ENCODE assay signal across 26 cellular contexts in genomic region chr5:10235350-10235749, GRCh38. TPM values are rescaled to one million over a fixed set of nuclear protein-coding genes. Genes with fewer than 3 reads are reported as not detected.
DNase-seq lines count a peak whose midpoint lies in the region; TF ChIP-seq lines count a peak whose summit lies in the region.
"Had no signal": no experiment of that assay in that cellular context is flagged by ENCODE, and none has a peak within 500 bp of the region (broad histone marks: within the 10 kb centered on the region; RNA-seq: fewer than 3 reads in every experiment).

No MANE protein-coding gene starts in this region.

- H3K27ac Mint-ChIP-seq in chondrocyte (ENCODE audit: unreplicated experiment) (no peak overlapping the region), CD14-positive monocyte (peak overlapping the region in 1 of 7 donors; percentile 73)
- H3K27ac Mint-ChIP-seq in activated naive CD8-positive, alpha-beta T cell treated with anti-CD3 and anti-CD28 coated beads for 36 hours = no peak overlapping the region
- H3K27ac Mint-ChIP-seq: activated B cell treated with CpG ODN at 0.5 μM for 24 hours; activated T-helper 1 cell treated with anti-CD3 and anti-CD28 coated beads, Interleukin-12 subunit alpha, Interleukin-12 subunit beta, Interleukin-2, Interleukin-4 antibody, amounts not matched to agents 30 ng/mL and 10 ng/mL and 1 ng/mL, durations not matched to agents 14 hours and 24 hours and 36 hours; dendritic cell treated with granulocyte-macrophage colony-stimulating factor and Interleukin-4, amounts not matched to agents 40 ng/mL and 50 ng/mL, for 4 days; stimulated activated effector memory CD8-positive, alpha-beta T cell treated with anti-CD3 and anti-CD28 coated beads, Interleukin-12 subunit alpha, Interleukin-12 subunit beta, amount 100 ng/mL, for 72 hours had no signal

- H3K27me3 Mint-ChIP-seq in chondrocyte (ENCODE audit: low read depth) (no peaks in the 10 kb centered on the region), CD14-positive monocyte (ENCODE audit: low read depth in 3 of 3) (peaks cover 0 to 3% (median 0%) of the 10 kb centered on the region in 3 donors)
- no peaks in the 10 kb centered on the region for H3K27me3 Mint-ChIP-seq in activated naive CD8-positive, alpha-beta T cell treated with anti-CD3 and anti-CD28 coated beads for 36 hours
- H3K27me3 Mint-ChIP-seq: activated B cell treated with CpG ODN at 0.5 μM for 24 hours; dendritic cell treated with granulocyte-macrophage colony-stimulating factor and Interleukin-4, amounts not matched to agents 40 ng/mL and 50 ng/mL, for 4 days; naive B cell had no signal

- H3K9me3 Mint-ChIP-seq in chondrocyte (ENCODE audit: low read depth) = no peaks in the 10 kb centered on the region
- H3K9me3 Mint-ChIP-seq in CD14-positive monocyte = peaks cover 0 to 1% (median 0%) of the 10 kb centered on the region in 7 donors
- H3K9me3 Mint-ChIP-seq in activated naive CD8-positive, alpha-beta T cell treated with anti-CD3 and anti-CD28 coated beads for 36 hours = no peaks in the 10 kb centered on the region
- H3K9me3 Mint-ChIP-seq: activated B cell treated with CpG ODN at 0.5 μM for 24 hours; activated T-helper 1 cell treated with anti-CD3 and anti-CD28 coated beads, Interleukin-12 subunit alpha, Interleukin-12 subunit beta, Interleukin-2, Interleukin-4 antibody, amounts not matched to agents 30 ng/mL and 10 ng/mL and 1 ng/mL, durations not matched to agents 14 hours and 24 hours and 36 hours; dendritic cell treated with granulocyte-macrophage colony-stimulating factor and Interleukin-4, amounts not matched to agents 40 ng/mL and 50 ng/mL, for 4 days; naive B cell; stimulated activated effector memory CD8-positive, alpha-beta T cell treated with anti-CD3 and anti-CD28 coated beads, Interleukin-12 subunit alpha, Interleukin-12 subunit beta, amount 100 ng/mL, for 72 hours had no signal

- no peak for TF ChIP-seq CTCF in astrocyte of the spinal cord (IDR thresholded peaks at IDR 0.05; ENCODE audit: low read depth, low read length)
- no peak for TF ChIP-seq CTCF in chondrocyte (IDR thresholded peaks at IDR 0.05)
- TF ChIP-seq CTCF in CD14-positive monocyte (IDR thresholded peaks at IDR 0.05) = no peak

- DNase-seq in Caki2 (ENCODE audit: low read depth) (peak; percentile 81), HT1080 (ENCODE audit: low read depth) (peak; percentile 69), astrocyte of the spinal cord (ENCODE audit: low read depth, low spot score) (peak; percentile 22), left kidney (ENCODE audit: low read depth, low spot score) (peak; percentile 32), chondrocyte (ENCODE audit: low spot score) (no peak), NCI-H146 treated with DMSO at 0.1 percent for 48 hours (lab: John Stamatoyannopoulos, UW; ENCODE audit: unreplicated experiment) (no peak), CD14-positive monocyte (ENCODE audit: low spot score) (no peak)
- no peak for DNase-seq in activated naive CD8-positive, alpha-beta T cell treated with anti-CD3 and anti-CD28 coated beads for 36 hours
- DNase-seq: activated B cell treated with CpG ODN at 0.5 μM for 24 hours; activated CD4-positive, alpha-beta T cell treated with anti-CD3 and anti-CD28 coated beads, Interleukin-2, amount 50 U/mL, for 4 hours; activated naive CD4-positive, alpha-beta T cell treated with anti-CD3 and anti-CD28 coated beads, Interleukin-2, amount 50 U/mL, for 16 hours; Calu3; heart left ventricle; left colon; mesendoderm; naive B cell; NCI-H1092; NCI-H187 treated with DMSO at 0.1 percent for 48 hours; NCI-H2227 treated with DMSO at 0.1 percent for 48 hours; nucleus accumbens; small intestine had no signal

- intact Hi-C loops in CD14-positive monocyte (cut with micrococcal nuclease) = no loop called here

- H3K36me3 Mint-ChIP-seq in chondrocyte (ENCODE audit: low read depth) (peaks cover 11% of the 10 kb centered on the region), CD14-positive monocyte (peaks cover 46 to 76% of the 10 kb centered on the region in 2 donors)
- peaks cover 32% of the 10 kb centered on the region for H3K36me3 Mint-ChIP-seq in activated naive CD8-positive, alpha-beta T cell treated with anti-CD3 and anti-CD28 coated beads for 36 hours

- H3K4me3 Mint-ChIP-seq in chondrocyte (ENCODE audit: unreplicated experiment) (no peak overlapping the region), CD14-positive monocyte (no peak overlapping the region)
- no peak overlapping the region for H3K4me3 Mint-ChIP-seq in activated naive CD8-positive, alpha-beta T cell treated with anti-CD3 and anti-CD28 coated beads for 36 hours
- H3K4me3 Mint-ChIP-seq: activated B cell treated with CpG ODN at 0.5 μM for 24 hours; activated T-helper 1 cell treated with anti-CD3 and anti-CD28 coated beads, Interleukin-12 subunit alpha, Interleukin-12 subunit beta, Interleukin-2, Interleukin-4 antibody, amounts not matched to agents 30 ng/mL and 10 ng/mL and 1 ng/mL, durations not matched to agents 14 hours and 24 hours and 36 hours; dendritic cell treated with granulocyte-macrophage colony-stimulating factor and Interleukin-4, amounts not matched to agents 40 ng/mL and 50 ng/mL, for 4 days; naive B cell; stimulated activated effector memory CD8-positive, alpha-beta T cell treated with anti-CD3 and anti-CD28 coated beads, Interleukin-12 subunit alpha, Interleukin-12 subunit beta, amount 100 ng/mL, for 72 hours had no signal

- no peak overlapping the region for H3K4me3 ChIP-seq in astrocyte of the spinal cord (ENCODE audit: low read depth, low read length)
- H3K4me3 ChIP-seq: BLaER1 treated with 17β-estradiol and CSF1 and Interleukin-3, amounts not matched to agents 10 nM and 100 nM; heart left ventricle; suprapubic skin had no signal

- H3K4me1 Mint-ChIP-seq in chondrocyte (ENCODE audit: low read depth) (peaks cover 19% of the 10 kb centered on the region), CD14-positive monocyte (no peaks in the 10 kb centered on the region)
- no peaks in the 10 kb centered on the region for H3K4me1 Mint-ChIP-seq in activated naive CD8-positive, alpha-beta T cell treated with anti-CD3 and anti-CD28 coated beads for 36 hours
- H3K4me1 Mint-ChIP-seq: activated B cell treated with CpG ODN at 0.5 μM for 24 hours; stimulated activated effector memory CD8-positive, alpha-beta T cell treated with anti-CD3 and anti-CD28 coated beads, Interleukin-12 subunit alpha, Interleukin-12 subunit beta, amount 100 ng/mL, for 72 hours had no signal

- in situ Hi-C loops in Caki2 (cut with HindIII; ENCODE audit: low pct_unique_long_range_greater_than_20kb, low sequenced_read_pairs) (no loop called here), astrocyte of the spinal cord (cut with HindIII; ENCODE audit: low sequenced_read_pairs) (no loop called here)

RNA-seq across cellular contexts. Expression of gene ATPSCKMT, which starts 14.3 kb away (rescaled TPM):
- 16.4 and 26.8 TPM in 2 replicates for total RNA-seq in Caki2 (2014; rRNA removed; shearing (Covaris generic); ENCODE audit: low replicate concordance)
- total RNA-seq in HT1080 (2014; rRNA removed; shearing (Covaris generic)) = 22.7 and 29.1 TPM in 2 replicates
- 28.6 and 32.1 TPM in 2 replicates for polyA plus RNA-seq in HT1080 (2015; cell fraction: cytosol; rRNA removed)
- 36.1 and 36.6 TPM in 2 replicates for polyA plus RNA-seq in HT1080 (2015; cell fraction: nucleus; rRNA removed)
- 15.6 to 21.2 TPM (median 18.8 TPM) in 3 replicates for total RNA-seq in chondrocyte
- polyA plus RNA-seq in CD14-positive monocyte = 10 to 100 TPM in 1 of 2 donors, 1 to 10 TPM in 1; 7.7 to 11.1 TPM
- total RNA-seq in activated naive CD8-positive, alpha-beta T cell treated with anti-CD3 and anti-CD28 coated beads for 36 hours = 10 to 100 TPM; 25.9 to 26.2 TPM

RNA-seq across cellular contexts. Expression of gene CCT5, which starts 14.7 kb away (rescaled TPM):
- total RNA-seq in Caki2 (2014; rRNA removed; shearing (Covaris generic); ENCODE audit: low replicate concordance) = 636 and 700 TPM in 2 replicates
- 1,655 and 1,707 TPM in 2 replicates for total RNA-seq in HT1080 (2014; rRNA removed; shearing (Covaris generic))
- 977 and 997 TPM in 2 replicates for polyA plus RNA-seq in HT1080 (2015; cell fraction: cytosol; rRNA removed)
- polyA plus RNA-seq in HT1080 (2015; cell fraction: nucleus; rRNA removed) = 1,249 and 1,506 TPM in 2 replicates
- total RNA-seq in chondrocyte = 161 to 170 TPM (median 165 TPM) in 3 replicates
- polyA plus RNA-seq in CD14-positive monocyte = 100 to 1,000 TPM; 229 to 236 TPM
- 100 to 1,000 TPM; 548 to 564 TPM for total RNA-seq in activated naive CD8-positive, alpha-beta T cell treated with anti-CD3 and anti-CD28 coated beads for 36 hours

Comparison
In these comparisons a context has a peak if more than half of its experiments do, and no peak if none do; other contexts are left out.
1. DNase-seq: peak in Caki2 (single experiment), HT1080 (single experiment), astrocyte of the spinal cord (single experiment) and left kidney (single experiment); none in chondrocyte (single experiment), NCI-H146 treated with DMSO at 0.1 percent for 48 hours (single experiment), CD14-positive monocyte (single experiment) and activated naive CD8-positive, alpha-beta T cell treated with anti-CD3 and anti-CD28 coated beads for 36 hours (single experiment).